In genomic region chr3:131217296-131217741, GRCh38 we compare ENCODE assay signal across 14 cellular contexts.
DNase-seq lines count a peak whose midpoint lies in the region; ATAC-seq and TF ChIP-seq lines count a peak whose summit lies in the region.
"Had no signal": no experiment of that assay in that cellular context is flagged by ENCODE, and none has a peak within 500 bp of the region (broad histone marks: within the 10 kb centered on the region; RNA-seq: fewer than 3 reads in every experiment).

No MANE protein-coding gene starts in this region.

- RAD21 ChIA-PET in HCT116 (lab: Charles Lee; ENCODE audit: low non-redundant PET in 1 of 2, low total read pairs in 2 of 2, uncharacterized antibody in 2 of 2, unreplicated experiment in 2 of 2) = no interaction called here

- BruUV-seq in HCT116 (replicated peaks; lab: Mats Ljungman, UMichigan) = no TSS peak

- no peak for TF ChIP-seq POLR2A in HCT116 (IDR thresholded peaks at IDR 0.05; ENCODE audit: borderline replicate concordance, extremely low read depth, insufficient read depth, insufficient read length)

- TF ChIP-seq CTCF in HCT116 (IDR thresholded peaks at IDR 0.05 in 2 of 3, conservative IDR thresholded peaks at IDR 0.05 in 1 of 3; ENCODE audit: borderline replicate concordance in 1 of 3, insufficient read depth in 1 of 3, low read depth in 2 of 3, low read length in 2 of 3) (no peak), cardiac fibroblast (IDR thresholded peaks at IDR 0.05; ENCODE audit: low read depth, low read length) (no peak), osteoblast (IDR thresholded peaks at IDR 0.05; ENCODE audit: extremely low read depth, low read depth, low read length) (no peak), endothelial cell (IDR thresholded peaks at IDR 0.05; ENCODE audit: unreplicated experiment) (no peak)

- peaks cover 16% of the 10 kb centered on the region for H3K4me1 Mint-ChIP-seq in endothelial cell (ENCODE audit: unreplicated experiment)

- intact Hi-C loops in HCT116 (cut with micrococcal nuclease) = no loop called here

- H3K27me3 ChIP-seq in HCT116 (ENCODE audit: insufficient read depth, low read length) (no peaks in the 10 kb centered on the region), osteoblast (ENCODE audit: insufficient read depth, low read length) (no peaks in the 10 kb centered on the region)
- H3K27me3 ChIP-seq: left lung, tibial nerve had no signal

- DNase-seq in HCT116 (ENCODE audit: low read depth, low spot score) = no peak
- DNase-seq in NCI-H69 (lab: John Stamatoyannopoulos, UW) = peak; percentile 44
- peak; percentile 66 to 69 for DNase-seq in cardiac fibroblast (ENCODE audit: low read depth in 2 of 2)
- no peak for DNase-seq in osteoblast (ENCODE audit: insufficient read length, low spot score, missing footprints)
- DNase-seq in RPMI8226 = no peak
- DNase-seq in endothelial cell (ENCODE audit: low spot score) = no peak
- DNase-seq in NCI-H1436 (lab: John Stamatoyannopoulos, UW) = no peak
- DNase-seq in anterior cingulate cortex (lab: John Stamatoyannopoulos, UW) = no peak
- DNase-seq: activated CD8-positive, alpha-beta memory T cell treated with anti-CD3 and anti-CD28 coated beads, Interleukin-2, amount 10 ng/mL, durations not matched to agents 7 days and 5 days; left lung; NCI-H446 treated with DMSO at 0.1 percent for 48 hours had no signal

- 0 out of 2 replicates have a peak overlapping the region, but pooled peaks have one; percentile 19 for H3K9ac ChIP-seq in HCT116 (ENCODE audit: low read length)

- POLR2A ChIA-PET in HCT116 (lab: Charles Lee) = no interaction called here

- peak overlapping the region; percentile 2; the same call in 1 of the 2 replicates for H3K27ac ChIP-seq in HCT116 (ENCODE audit: low read depth, low read length)
- peak overlapping the region; percentile 27 for H3K27ac ChIP-seq in osteoblast (ENCODE audit: low read depth, low read length)
- H3K27ac ChIP-seq: left lung had no signal

- no peak for TF ChIP-seq RAD21 in HCT116 (IDR thresholded peaks at IDR 0.05; ENCODE audit: low read depth)

- H4K20me1 ChIP-seq in HCT116 (ENCODE audit: insufficient read depth) (no peaks in the 10 kb centered on the region), osteoblast (ENCODE audit: insufficient read depth, low read length) (no peaks in the 10 kb centered on the region)

- no peaks in the 10 kb centered on the region for H3K9me3 Mint-ChIP-seq in endothelial cell (ENCODE audit: unreplicated experiment)

- H3K4me3 ChIP-seq in HCT116 (replicated peaks in 1 of 2; ENCODE audit: low read depth in 1 of 2, low read length in 2 of 2) = peak overlapping the region in 1 of 2 experiments; percentile 38; a peak in 2 of 4 replicates
- H3K4me3 ChIP-seq in cardiac fibroblast (replicated peaks in 1 of 2; ENCODE audit: low read depth in 2 of 2, low read length in 2 of 2) = peak overlapping the region in 1 of 2 donors; percentile 13
- no peak overlapping the region for H3K4me3 ChIP-seq in osteoblast (ENCODE audit: insufficient read depth, low read length)
- H3K4me3 ChIP-seq: left lung, tibial nerve had no signal

- H2AFZ ChIP-seq in HCT116 (ENCODE audit: low read depth, low read length, poor library complexity, severe bottlenecking) (peak overlapping the region; percentile 97), osteoblast (ENCODE audit: low read length) (peak overlapping the region; percentile 30)

- H3K9me2 ChIP-seq in HCT116 (ENCODE audit: insufficient read depth) = no peaks in the 10 kb centered on the region

- H3K27me3 Mint-ChIP-seq in endothelial cell (ENCODE audit: unreplicated experiment) = peaks cover 1% of the 10 kb centered on the region
- H3K27me3 Mint-ChIP-seq: activated CD8-positive, alpha-beta memory T cell treated with anti-CD3 and anti-CD28 coated beads, Interleukin-2, amount 10 ng/mL, durations not matched to agents 7 days and 5 days; progenitor cell of endocrine pancreas had no signal

- H3K79me2 ChIP-seq in HCT116 (ENCODE audit: insufficient read depth, low read length) (no peaks in the 10 kb centered on the region), osteoblast (ENCODE audit: insufficient read depth, low read length) (no peaks in the 10 kb centered on the region)

- peaks cover 15 to 30% of the 10 kb centered on the region in 2 experiments for H3K4me1 ChIP-seq in HCT116 (ENCODE audit: control insufficient read depth in 1 of 2, insufficient read depth in 2 of 2, low read length in 2 of 2)
- H3K4me1 ChIP-seq in osteoblast (ENCODE audit: insufficient read depth, low read length) = peaks cover 29% of the 10 kb centered on the region
- H3K4me1 ChIP-seq: left lung had no signal

- no peak overlapping the region for H3K27ac Mint-ChIP-seq in endothelial cell (ENCODE audit: unreplicated experiment)
- H3K27ac Mint-ChIP-seq: activated CD8-positive, alpha-beta memory T cell treated with anti-CD3 and anti-CD28 coated beads, Interleukin-2, amount 10 ng/mL, durations not matched to agents 7 days and 5 days; progenitor cell of endocrine pancreas had no signal

- no peak overlapping the region for H3K4me3 Mint-ChIP-seq in endothelial cell (ENCODE audit: unreplicated experiment)
- H3K4me3 Mint-ChIP-seq: activated CD8-positive, alpha-beta memory T cell treated with anti-CD3 and anti-CD28 coated beads, Interleukin-2, amount 10 ng/mL, durations not matched to agents 7 days and 5 days had no signal

- CTCF ChIA-PET in HCT116 (lab: Charles Lee) = interaction anchor here (1.4 kb wide), 1 partner anchor 184 kb away, joined by 3 read pairs; no protein-coding TSS in a partner anchor

- peak; percentile 51 for ATAC-seq in HCT116
- ATAC-seq: activated CD8-positive, alpha-beta memory T cell treated with anti-CD3 and anti-CD28 coated beads, Interleukin-2, amount 10 ng/mL, durations not matched to agents 7 days and 5 days; HepG2 had no signal

- no peaks in the 10 kb centered on the region for H3K9me3 ChIP-seq in HCT116 (ENCODE audit: control insufficient read depth in 1 of 2, insufficient read depth in 1 of 2, low read depth in 1 of 2, low read length in 2 of 2)
- H3K9me3 ChIP-seq in osteoblast (ENCODE audit: low read depth, low read length) = no peaks in the 10 kb centered on the region
- H3K9me3 ChIP-seq: left lung, tibial nerve had no signal

- H3K4me2 ChIP-seq in HCT116 (ENCODE audit: low read length) = peak overlapping the region; percentile 73
- H3K4me2 ChIP-seq in osteoblast (ENCODE audit: insufficient read depth, low read length) = peak overlapping the region; percentile 54

- H3K36me3 ChIP-seq in HCT116 (ENCODE audit: control insufficient read depth in 1 of 2, insufficient read depth in 2 of 2, low read length in 2 of 2) (no peaks in the 10 kb centered on the region), osteoblast (ENCODE audit: insufficient read depth, low read length) (no peaks in the 10 kb centered on the region)
- H3K36me3 ChIP-seq: left lung had no signal

- H3K36me3 Mint-ChIP-seq in endothelial cell (ENCODE audit: low read depth, unreplicated experiment) = no peaks in the 10 kb centered on the region
- H3K36me3 Mint-ChIP-seq: activated CD8-positive, alpha-beta memory T cell treated with anti-CD3 and anti-CD28 coated beads, Interleukin-2, amount 10 ng/mL, durations not matched to agents 7 days and 5 days had no signal

TF ChIP-seq in HCT116, 20 proteins besides CTCF, POLR2A, EP300 and RAD21 (continues in another document):
- TF ChIP-seq CEBPB (IDR thresholded peaks at IDR 0.05; ENCODE audit: low read depth) = no peak
- TF ChIP-seq CBX3 (IDR thresholded peaks at IDR 0.05; ENCODE audit: low read depth) = no peak
- no peak for TF ChIP-seq JUND (IDR thresholded peaks at IDR 0.05)
- no peak for TF ChIP-seq FOSL1 (IDR thresholded peaks at IDR 0.05; ENCODE audit: low read depth)
- no peak for TF ChIP-seq REST (IDR thresholded peaks at IDR 0.05; ENCODE audit: low read depth)
- no peak for TF ChIP-seq EZH2 (IDR thresholded peaks at IDR 0.05)
- no peak for TF ChIP-seq MAX (IDR thresholded peaks at IDR 0.05)
- TF ChIP-seq YY1 (IDR thresholded peaks at IDR 0.05; ENCODE audit: extremely low read depth, insufficient replicate concordance, low read depth, low read length) = no peak
- no peak for TF ChIP-seq ZFX (IDR thresholded peaks at IDR 0.05)

Comparison
In these comparisons a context has a peak if more than half of its experiments do, and no peak if none do; other contexts are left out.
1. DNase-seq: peak in NCI-H69 (single experiment) and cardiac fibroblast (2 of 2); none in HCT116 (single experiment), osteoblast (single experiment), RPMI8226 (single experiment), endothelial cell (single experiment), NCI-H1436 (single experiment) and anterior cingulate cortex (0 of 58).